Comparison of ENCODE assay signal across 10 cellular contexts in genomic region chr11:48019230-48019584, GRCh38. TPM values are rescaled to one million over a fixed set of nuclear protein-coding genes. Genes with fewer than 3 reads are reported as not detected.
DNase-seq lines count a peak whose midpoint lies in the region; ATAC-seq, FAIRE-seq and TF ChIP-seq lines count a peak whose summit lies in the region.
"Had no signal": no experiment of that assay in that cellular context is flagged by ENCODE, and none has a peak within 500 bp of the region (broad histone marks: within the 10 kb centered on the region; RNA-seq: fewer than 3 reads in every experiment).

No MANE protein-coding gene starts in this region.

- H3K36me3 ChIP-seq in iPS-20b (ENCODE audit: insufficient read depth, low read depth, low read length) (no peaks in the 10 kb centered on the region), stomach (no peaks in the 10 kb centered on the region)

- no peak overlapping the region for H3K4me3 Mint-ChIP-seq in activated CD4-positive, alpha-beta T cell treated with anti-CD3 and anti-CD28 coated beads, Interleukin-2, amount 10 ng/mL, durations not matched to agents 7 days and 5 days
- H3K4me3 Mint-ChIP-seq in MCF 10A (ENCODE audit: unreplicated experiment), result no peak overlapping the region

- CTCF ChIA-PET in activated CD4-positive, alpha-beta T cell treated with anti-CD3 and anti-CD28 coated beads, Interleukin-2, amount 10 ng/mL, durations not matched to agents 7 days and 5 days (lab: Charles Lee), result interaction anchor here (1.4 to 4.0 kb wide), 5 partner anchors 13 to 36 kb away, joined by 5 to 11 read pairs (median 6); no protein-coding TSS in a partner anchor
- CTCF ChIA-PET in MCF 10A (lab: Yijun Ruan, JAX), result no interaction called here

- peak overlapping the region; percentile 72 for H3K27ac Mint-ChIP-seq in activated CD4-positive, alpha-beta T cell treated with anti-CD3 and anti-CD28 coated beads, Interleukin-2, amount 10 ng/mL, durations not matched to agents 7 days and 5 days
- H3K27ac Mint-ChIP-seq in MCF 10A (ENCODE audit: low read depth, unreplicated experiment), result no peak overlapping the region

- no peak for TF ChIP-seq EP300 in stomach (IDR thresholded peaks at IDR 0.05)

- no peak for ATAC-seq in HG02571 (IDR thresholded peaks at IDR 0.05; ENCODE audit: unreplicated experiment)

- POLR2A ChIA-PET in activated CD4-positive, alpha-beta T cell treated with anti-CD3 and anti-CD28 coated beads, Interleukin-2, amount 10 ng/mL, durations not matched to agents 7 days and 5 days (lab: Charles Lee), result no interaction called here
- POLR2A ChIA-PET in MCF 10A (lab: Yijun Ruan, JAX), result no interaction called here

- peaks cover 55% of the 10 kb centered on the region for H3K36me3 Mint-ChIP-seq in activated CD4-positive, alpha-beta T cell treated with anti-CD3 and anti-CD28 coated beads, Interleukin-2, amount 10 ng/mL, durations not matched to agents 7 days and 5 days (ENCODE audit: low read depth)
- H3K36me3 Mint-ChIP-seq in MCF 10A (ENCODE audit: insufficient read depth, unreplicated experiment), result no peaks in the 10 kb centered on the region

- TF ChIP-seq CTCF in stomach (IDR thresholded peaks at IDR 0.05), result no peak
- TF ChIP-seq CTCF in MCF 10A (IDR thresholded peaks at IDR 0.05; ENCODE audit: unreplicated experiment), result no peak

- DNase-seq in activated CD4-positive, alpha-beta T cell treated with anti-CD3 and anti-CD28 coated beads, Interleukin-2, amount 10 ng/mL, durations not matched to agents 7 days and 5 days, result no peak
- DNase-seq in activated CD4-positive, alpha-beta T cell treated with anti-CD3 and anti-CD28 coated beads for 4 hours, result no peak
- DNase-seq in SW480 (ENCODE audit: low spot score) (peak; percentile 58), stomach (no peak), MCF 10A (ENCODE audit: unreplicated experiment) (no peak), frontal cortex (ENCODE audit: low spot score in 2 of 2) (no peak)
- DNase-seq: activated gamma-delta T cell treated with Interleukin-2 at 50 U/mL for 16 hours had no signal

- H3K4me1 ChIP-seq in iPS-20b (ENCODE audit: insufficient read depth, low read length), result peaks cover 21% of the 10 kb centered on the region
- H3K4me1 ChIP-seq in stomach, result peaks cover 37 to 92% (median 56%) of the 10 kb centered on the region in 4 donors

- 10 to 44% (median 23%) methylated on average over 5 of the region's 5 CpGs for WGBS in stomach, 5 donors

- H3K9ac ChIP-seq in iPS-20b (ENCODE audit: low read depth, low read length), result peak overlapping the region; percentile 56; the same call in 1 of the 2 replicates

- H3K27ac ChIP-seq in iPS-20b (ENCODE audit: low read length), result no peak overlapping the region
- H3K27ac ChIP-seq in stomach, result peak overlapping the region; percentile 81 to 89 (median 86)
- H3K27ac ChIP-seq: PC-9 had no signal

- FAIRE-seq in frontal cortex (lab: Jason Lieb, UNC), result no peak

- H3K9me3 ChIP-seq in iPS-20b (ENCODE audit: insufficient read depth, low read depth, low read length) (no peaks in the 10 kb centered on the region), stomach (no peaks in the 10 kb centered on the region)

- BruUV-seq in MCF 10A (replicated peaks; lab: Mats Ljungman, UMichigan), result no TSS peak

- H3K27me3 ChIP-seq in iPS-20b (ENCODE audit: insufficient read depth, low read length) (no peaks in the 10 kb centered on the region), stomach (no peaks in the 10 kb centered on the region)

- no peak for TF ChIP-seq POLR2A in stomach (IDR thresholded peaks at IDR 0.05)

- peaks cover 82% of the 10 kb centered on the region for H3K4me1 Mint-ChIP-seq in activated CD4-positive, alpha-beta T cell treated with anti-CD3 and anti-CD28 coated beads, Interleukin-2, amount 10 ng/mL, durations not matched to agents 7 days and 5 days
- H3K4me1 Mint-ChIP-seq in MCF 10A (ENCODE audit: insufficient read depth, unreplicated experiment), result no peaks in the 10 kb centered on the region

- H3K4me3 ChIP-seq in iPS-20b (ENCODE audit: low read length) (peak overlapping the region; percentile 51; the same call in 1 of the 2 replicates), stomach (no peak overlapping the region)
- H3K4me3 ChIP-seq: PC-9 had no signal

- no peaks in the 10 kb centered on the region for H3K9me3 Mint-ChIP-seq in activated CD4-positive, alpha-beta T cell treated with anti-CD3 and anti-CD28 coated beads, Interleukin-2, amount 10 ng/mL, durations not matched to agents 7 days and 5 days
- no peaks in the 10 kb centered on the region for H3K9me3 Mint-ChIP-seq in MCF 10A (ENCODE audit: unreplicated experiment)

- H3K27me3 Mint-ChIP-seq in activated CD4-positive, alpha-beta T cell treated with anti-CD3 and anti-CD28 coated beads, Interleukin-2, amount 10 ng/mL, durations not matched to agents 7 days and 5 days, result no peaks in the 10 kb centered on the region
- H3K27me3 Mint-ChIP-seq in MCF 10A (ENCODE audit: insufficient read depth, unreplicated experiment), result no peaks in the 10 kb centered on the region

- intact Hi-C loops in stomach (cut with DNase I; ENCODE audit: low total_unique reads) (no loop called here), MCF 10A (cut with micrococcal nuclease) (no loop called here)

RNA-seq across cellular contexts. Expression of gene PTPRJ, which starts 38.8 kb away (rescaled TPM):
- 10 to 100 TPM; 75.2 to 81.3 TPM for total RNA-seq in activated CD4-positive, alpha-beta T cell treated with anti-CD3 and anti-CD28 coated beads, Interleukin-2, amount 10 ng/mL, durations not matched to agents 7 days and 5 days
- total RNA-seq in stomach (100 to 1,000 TPM in 1 of 5 donors, 10 to 100 TPM in 3, 1 to 10 TPM in 1; 4.7 to 351 (median 44.3) TPM), MCF 10A (2022) (0.30 and 0.61 TPM in 2 replicates), frontal cortex (17.1 TPM)
- 1 to 10 TPM; 2.6 to 6.0 (median 3.2) TPM for polyA plus RNA-seq in stomach
